Comparison of ENCODE assay signal across 8 cellular contexts in genomic region chr4:112031712-112032328, GRCh38.
DNase-seq lines count a peak whose midpoint lies in the region; ATAC-seq, FAIRE-seq and TF ChIP-seq lines count a peak whose summit lies in the region.

No MANE protein-coding gene starts in this region.

- ATAC-seq in GM21423 (IDR thresholded peaks at IDR 0.05; ENCODE audit: unreplicated experiment) (peak; percentile 78), omental fat pad (ENCODE audit: low FRiP score) (no peak)

- no peaks in the 10 kb centered on the region for H3K36me3 ChIP-seq in small intestine (ENCODE audit: control insufficient read depth in 2 of 2, insufficient read depth in 2 of 2, low read length in 2 of 2)

- DNase-seq in NCI-H2196 (lab: John Stamatoyannopoulos, UW; ENCODE audit: unreplicated experiment) (peak; percentile 28), NCI-H2196 treated with DMSO at 0.1 percent for 48 hours (lab: John Stamatoyannopoulos, UW; ENCODE audit: unreplicated experiment) (no peak), SW480 (ENCODE audit: low spot score) (peak; percentile 50), glomerular endothelial cell (ENCODE audit: extremely low read depth, low read depth, low spot score) (peak; percentile 31), small intestine (peak; percentile 53), omental fat pad (ENCODE audit: low spot score) (no peak)
- peak; percentile 40 for DNase-seq in Jurkat, Clone E6-1 (ENCODE audit: low read depth, low spot score)

- peaks cover 0 to 2% of the 10 kb centered on the region in 2 donors for H3K27me3 ChIP-seq in small intestine (ENCODE audit: control insufficient read depth in 2 of 2, insufficient read depth in 2 of 2, low read length in 2 of 2)

- FAIRE-seq in small intestine (lab: Jason Lieb, UNC) = peak; percentile 75

- H3K4me3 ChIP-seq in Jurkat, Clone E6-1 (ENCODE audit: low read length) = no peak overlapping the region
- H3K4me3 ChIP-seq in small intestine (ENCODE audit: low read depth in 1 of 2, low read length in 2 of 2) = no peak overlapping the region

- H3K27ac ChIP-seq in small intestine (ENCODE audit: low read depth in 1 of 2, low read length in 1 of 2) = no peak overlapping the region

- no peaks in the 10 kb centered on the region for H3K9me3 ChIP-seq in small intestine (ENCODE audit: control insufficient read depth, low read depth)

- H3K4me1 ChIP-seq in small intestine (ENCODE audit: control insufficient read depth in 2 of 2, insufficient read depth in 1 of 2, low read depth in 1 of 2, low read length in 1 of 2) = no peaks in the 10 kb centered on the region

- WGBS in small intestine, 3 donors = 9 to 16% (median 13%) methylated on average over 6 of the region's 6 CpGs

- no peak for TF ChIP-seq CTCF in omental fat pad (IDR thresholded peaks at IDR 0.05)

Comparison
In these comparisons a context has a peak if more than half of its experiments do, and no peak if none do; other contexts are left out.
1. DNase-seq: peak in NCI-H2196 (single experiment), Jurkat, Clone E6-1 (single experiment), SW480 (single experiment), glomerular endothelial cell (single experiment) and small intestine (single experiment); none in NCI-H2196 treated with DMSO at 0.1 percent for 48 hours (single experiment) and omental fat pad (single experiment).